ENCODE assay signal across 1 cellular context in genomic region chr6:125302840-125303511, GRCh38.
TF ChIP-seq lines count a peak whose summit lies in the region.

No MANE protein-coding gene starts in this region.

TF ChIP-seq in WTC11, 78 proteins besides CTCF, POLR2A, EP300 and RAD21 (continued from another document):
- TF ChIP-seq PRDM15 (CRISPR knock-in tag; IDR thresholded peaks at IDR 0.05) = no peak
- TF ChIP-seq FOXK1 (CRISPR knock-in tag; IDR thresholded peaks at IDR 0.05) = no peak
- TF ChIP-seq ZNF512 (CRISPR knock-in tag; IDR thresholded peaks at IDR 0.05; ENCODE audit: borderline replicate concordance) = no peak
- no peak for TF ChIP-seq PRRX2 (CRISPR knock-in tag; IDR thresholded peaks at IDR 0.05)
- no peak for TF ChIP-seq HMGA2 (CRISPR knock-in tag; IDR thresholded peaks at IDR 0.05)
- TF ChIP-seq ELF4 (CRISPR knock-in tag; IDR thresholded peaks at IDR 0.05; ENCODE audit: low read depth) = no peak
- TF ChIP-seq FOXP1 (CRISPR knock-in tag; IDR thresholded peaks at IDR 0.05; ENCODE audit: borderline replicate concordance) = no peak
